Comparison of ENCODE assay signal across 2 cellular contexts in genomic region chr13:40653558-40654318, GRCh38.
TF ChIP-seq lines count a peak whose summit lies in the region.

No MANE protein-coding gene starts in this region.

TF ChIP-seq in SK-N-SH treated with all-trans-retinoic acid at 6 μM for 48 hours, 23 proteins besides CTCF, POLR2A, EP300 and RAD21 (continued from another document):
- TF ChIP-seq, protein P1, sequence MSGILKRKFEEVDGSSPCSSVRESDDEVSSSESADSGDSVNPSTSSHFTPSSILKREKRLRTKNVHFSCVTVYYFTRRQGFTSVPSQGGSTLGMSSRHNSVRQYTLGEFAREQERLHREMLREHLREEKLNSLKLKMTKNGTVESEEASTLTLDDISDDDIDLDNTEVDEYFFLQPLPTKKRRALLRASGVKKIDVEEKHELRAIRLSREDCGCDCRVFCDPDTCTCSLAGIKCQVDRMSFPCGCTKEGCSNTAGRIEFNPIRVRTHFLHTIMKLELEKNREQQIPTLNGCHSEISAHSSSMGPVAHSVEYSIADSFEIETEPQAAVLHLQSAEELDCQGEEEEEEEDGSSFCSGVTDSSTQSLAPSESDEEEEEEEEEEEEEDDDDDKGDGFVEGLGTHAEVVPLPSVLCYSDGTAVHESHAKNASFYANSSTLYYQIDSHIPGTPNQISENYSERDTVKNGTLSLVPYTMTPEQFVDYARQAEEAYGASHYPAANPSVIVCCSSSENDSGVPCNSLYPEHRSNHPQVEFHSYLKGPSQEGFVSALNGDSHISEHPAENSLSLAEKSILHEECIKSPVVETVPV (CRISPR knock-in tag; IDR thresholded peaks at IDR 0.05), result no peak
- TF ChIP-seq GLIS3 (CRISPR knock-in tag; IDR thresholded peaks at IDR 0.05), result no peak
- no peak for TF ChIP-seq RARB (CRISPR knock-in tag; IDR thresholded peaks at IDR 0.05)
- TF ChIP-seq ARNTL (CRISPR knock-in tag; IDR thresholded peaks at IDR 0.05; ENCODE audit: borderline replicate concordance, low read depth), result no peak
- no peak for TF ChIP-seq ZNF565 (CRISPR knock-in tag; conservative IDR thresholded peaks at IDR 0.05; ENCODE audit: low read depth)
- TF ChIP-seq, protein P2, sequence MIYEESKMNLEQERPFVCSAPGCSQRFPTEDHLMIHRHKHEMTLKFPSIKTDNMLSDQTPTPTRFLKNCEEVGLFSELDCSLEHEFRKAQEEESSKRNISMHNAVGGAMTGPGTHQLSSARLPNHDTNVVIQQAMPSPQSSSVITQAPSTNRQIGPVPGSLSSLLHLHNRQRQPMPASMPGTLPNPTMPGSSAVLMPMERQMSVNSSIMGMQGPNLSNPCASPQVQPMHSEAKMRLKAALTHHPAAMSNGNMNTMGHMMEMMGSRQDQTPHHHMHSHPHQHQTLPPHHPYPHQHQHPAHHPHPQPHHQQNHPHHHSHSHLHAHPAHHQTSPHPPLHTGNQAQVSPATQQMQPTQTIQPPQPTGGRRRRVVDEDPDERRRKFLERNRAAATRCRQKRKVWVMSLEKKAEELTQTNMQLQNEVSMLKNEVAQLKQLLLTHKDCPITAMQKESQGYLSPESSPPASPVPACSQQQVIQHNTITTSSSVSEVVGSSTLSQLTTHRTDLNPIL (CRISPR knock-in tag; IDR thresholded peaks at IDR 0.05; ENCODE audit: low read depth), result no peak

TF ChIP-seq in SK-N-SH, 30 proteins besides CTCF, POLR2A, EP300 and RAD21 (continued from another document):
- TF ChIP-seq PBX3 (IDR thresholded peaks at IDR 0.05) (no peak), FOXM1 (IDR thresholded peaks at IDR 0.05; ENCODE audit: low read depth) (no peak), FOXJ3 (CRISPR knock-in tag; IDR thresholded peaks at IDR 0.05) (no peak), POLR2AphosphoS5 (IDR thresholded peaks at IDR 0.05; ENCODE audit: low read depth, low read length) (no peak), NRF1 (IDR thresholded peaks at IDR 0.05; ENCODE audit: low read depth, low read length) (no peak), MXI1 (IDR thresholded peaks at IDR 0.05; ENCODE audit: low read depth, low read length) (no peak), NFIC (IDR thresholded peaks at IDR 0.05; ENCODE audit: borderline replicate concordance) (no peak), TAF1 (IDR thresholded peaks at IDR 0.05; ENCODE audit: borderline replicate concordance, low read depth, low read length) (no peak), RXRA (IDR thresholded peaks at IDR 0.05; ENCODE audit: borderline replicate concordance, low read depth) (no peak)
